ENCODE assay signal across 8 cellular contexts in genomic region chr19:6126335-6126974, GRCh38. TPM values are rescaled to one million over a fixed set of nuclear protein-coding genes. Genes with fewer than 3 reads are reported as not detected.
A peak's percentile ranks its signal among the peaks of the same experiment; 100 is the strongest.
DNase-seq lines count a peak whose midpoint lies in the region; ATAC-seq, FAIRE-seq and TF ChIP-seq lines count a peak whose summit lies in the region.

No MANE protein-coding gene starts in this region.

- H3K9ac ChIP-seq in kidney (ENCODE audit: low read length in 2 of 2) = no peak overlapping the region

- H3K27ac ChIP-seq in C4-2B (no peak overlapping the region), kidney (ENCODE audit: low read depth in 2 of 2, low read length in 2 of 2) (no peak overlapping the region)

- no peak overlapping the region for H3K4me3 ChIP-seq in kidney (ENCODE audit: low read length in 2 of 2)

- FAIRE-seq in TTC549 (lab: Jason Lieb, UNC) (peak; percentile 70), kidney (lab: Jason Lieb, UNC) (no peak)

- no peaks in the 10 kb centered on the region for H3K4me1 ChIP-seq in kidney (ENCODE audit: control insufficient read depth in 1 of 2, insufficient read depth in 1 of 2, low read depth in 1 of 2, low read length in 2 of 2)

- TF ChIP-seq CTCF in C4-2B (conservative IDR thresholded peaks at IDR 0.05) (peak; percentile 25), GM20000 (IDR thresholded peaks at IDR 0.05; ENCODE audit: extremely low read depth, missing control alignments) (peak; percentile 16), kidney (IDR thresholded peaks at IDR 0.05; ENCODE audit: borderline replicate concordance, extremely low read depth, insufficient read depth) (peak; percentile 39)

- intact Hi-C loops in kidney (cut with DNase I) = loop anchor here (5.0 kb wide), 1 partner anchor 79 kb away; no protein-coding TSS in a partner anchor

- no peaks in the 10 kb centered on the region for H3K36me3 ChIP-seq in kidney (ENCODE audit: control insufficient read depth in 1 of 2, insufficient read depth in 2 of 2, low read length in 2 of 2)

- H3K9me3 ChIP-seq in kidney (ENCODE audit: control insufficient read depth in 1 of 2, low read length in 2 of 2) = peaks cover 0 to 6% of the 10 kb centered on the region in 2 donors

- ATAC-seq in HG02588 (IDR thresholded peaks at IDR 0.05; ENCODE audit: unreplicated experiment) = no peak
- ATAC-seq in HG03521 (IDR thresholded peaks at IDR 0.05; ENCODE audit: unreplicated experiment) = no peak

- DNase-seq in GM20000 (ENCODE audit: low spot score) (peak; percentile 65), NCI-H1930 (lab: John Stamatoyannopoulos, UW) (peak; percentile 22 to 65), kidney (no peak), amygdala (lab: John Stamatoyannopoulos, UW) (no peak)

RNA-seq across cellular contexts. Expression of gene ACSBG2, which starts 9.0 kb away (rescaled TPM):
- total RNA-seq in kidney = not detected
- 2.1 TPM for polyA plus RNA-seq in kidney (ENCODE audit: insufficient read depth, low read depth, low replicate concordance)

RNA-seq across cellular contexts. Expression of gene RFX2, which starts 16.2 kb away (rescaled TPM):
- total RNA-seq in kidney = 12.6 TPM
- 4.6 TPM for polyA plus RNA-seq in kidney (ENCODE audit: insufficient read depth, low read depth, low replicate concordance)

Comparison
In these comparisons a context has a peak if more than half of its experiments do, and no peak if none do; other contexts are left out.
1. DNase-seq: peak in GM20000 (single experiment) and NCI-H1930 (2 of 2); none in kidney (single experiment) and amygdala (0 of 56).
2. Peak in every context shown above with its lines, with median percentiles within 50 percentile points of each other: CTCF ChIP-seq.